Comparison of ENCODE assay signal across 1 cellular context in the genomic region with DNA sequence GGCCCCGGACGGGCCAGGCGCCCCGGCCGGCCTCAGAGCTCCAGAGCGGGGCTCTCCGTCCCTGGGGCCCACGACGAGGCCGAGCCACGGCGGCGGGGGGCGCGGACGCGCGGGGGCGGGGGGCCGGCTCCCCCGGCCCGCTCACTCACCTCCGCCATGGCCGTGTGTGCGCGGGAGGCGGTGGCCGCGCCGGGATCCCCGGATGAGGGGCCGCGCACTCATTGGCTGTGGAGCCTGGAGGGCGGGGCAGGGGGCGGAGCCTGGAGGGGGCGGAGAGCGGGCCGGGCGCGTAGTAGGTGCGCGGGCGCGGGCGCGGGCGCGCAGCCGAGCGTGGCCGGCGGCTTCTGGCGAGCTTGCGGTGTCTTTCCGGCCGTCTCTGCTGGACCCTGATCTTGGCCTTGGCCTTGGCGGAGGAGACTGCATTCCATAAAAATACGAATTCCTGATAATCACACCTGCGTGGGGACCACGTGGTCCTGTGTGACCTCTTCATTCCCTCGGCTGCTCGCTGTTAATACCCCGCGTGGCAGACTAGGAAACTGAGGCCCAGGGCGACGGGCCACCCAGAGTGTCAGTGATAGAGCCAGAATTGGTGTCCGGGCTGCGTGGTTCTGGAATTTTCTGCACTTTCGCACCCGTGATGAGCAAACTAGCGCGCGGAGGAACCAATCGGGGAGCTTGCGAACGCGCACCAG.
TF ChIP-seq lines count a peak whose summit lies in the region.

TSS of gene MIER2 (minus strand) at position 172 of the 695 bp plus-strand sequence. CDS start at position 158, 14 bp downstream.

TF ChIP-seq in WTC11, 78 proteins besides CTCF, POLR2A, EP300 and RAD21 (continued from another document):
- TF ChIP-seq ZNF281 (CRISPR knock-in tag; IDR thresholded peaks at IDR 0.05) (no peak), ZNF232 (CRISPR knock-in tag; IDR thresholded peaks at IDR 0.05) (no peak), SP1 (CRISPR knock-in tag; conservative IDR thresholded peaks at IDR 0.05) (peak; percentile 87), NFATC4 (CRISPR knock-in tag; IDR thresholded peaks at IDR 0.05) (0 out of 2 replicates have a peak, but pooled peaks have one; percentile 42), ATF3 (CRISPR knock-in tag; conservative IDR thresholded peaks at IDR 0.05) (no peak), FOXK1 (CRISPR knock-in tag; IDR thresholded peaks at IDR 0.05) (0 out of 2 replicates have a peak, but pooled peaks have one; percentile 22), ZNF138 (CRISPR knock-in tag; conservative IDR thresholded peaks at IDR 0.05) (no peak), ELF4 (CRISPR knock-in tag; IDR thresholded peaks at IDR 0.05; ENCODE audit: low read depth) (no peak), NFYB (CRISPR knock-in tag; conservative IDR thresholded peaks at IDR 0.05; ENCODE audit: low read depth) (peak; percentile 66), MYBL2 (CRISPR knock-in tag; IDR thresholded peaks at IDR 0.05) (no peak; the same call in 1 of the 2 replicates), GRHL2 (CRISPR knock-in tag; IDR thresholded peaks at IDR 0.05; ENCODE audit: insufficient replicate concordance, severe bottlenecking) (no peak), EMX1 (CRISPR knock-in tag; IDR thresholded peaks at IDR 0.05) (no peak), JUN (CRISPR knock-in tag; IDR thresholded peaks at IDR 0.05) (no peak), CREB1 (CRISPR knock-in tag; IDR thresholded peaks at IDR 0.05) (no peak), ZNF219 (CRISPR knock-in tag; IDR thresholded peaks at IDR 0.05; ENCODE audit: borderline replicate concordance) (no peak), ATF1 (CRISPR knock-in tag; IDR thresholded peaks at IDR 0.05) (no peak), FOXJ3 (CRISPR knock-in tag; IDR thresholded peaks at IDR 0.05; ENCODE audit: borderline replicate concordance) (no peak), FOXP1 (CRISPR knock-in tag; IDR thresholded peaks at IDR 0.05; ENCODE audit: borderline replicate concordance) (no peak), ZNF425 (CRISPR knock-in tag; conservative IDR thresholded peaks at IDR 0.05) (no peak), OVOL2 (CRISPR knock-in tag; IDR thresholded peaks at IDR 0.05; ENCODE audit: borderline replicate concordance) (no peak), IRF1 (CRISPR knock-in tag; IDR thresholded peaks at IDR 0.05) (no peak), ZNF532 (CRISPR knock-in tag; IDR thresholded peaks at IDR 0.05; ENCODE audit: borderline replicate concordance) (no peak), SOX15 (CRISPR knock-in tag; IDR thresholded peaks at IDR 0.05) (no peak), CBFB (CRISPR knock-in tag; IDR thresholded peaks at IDR 0.05; ENCODE audit: low read depth) (no peak)
- TF ChIP-seq, protein P1, sequence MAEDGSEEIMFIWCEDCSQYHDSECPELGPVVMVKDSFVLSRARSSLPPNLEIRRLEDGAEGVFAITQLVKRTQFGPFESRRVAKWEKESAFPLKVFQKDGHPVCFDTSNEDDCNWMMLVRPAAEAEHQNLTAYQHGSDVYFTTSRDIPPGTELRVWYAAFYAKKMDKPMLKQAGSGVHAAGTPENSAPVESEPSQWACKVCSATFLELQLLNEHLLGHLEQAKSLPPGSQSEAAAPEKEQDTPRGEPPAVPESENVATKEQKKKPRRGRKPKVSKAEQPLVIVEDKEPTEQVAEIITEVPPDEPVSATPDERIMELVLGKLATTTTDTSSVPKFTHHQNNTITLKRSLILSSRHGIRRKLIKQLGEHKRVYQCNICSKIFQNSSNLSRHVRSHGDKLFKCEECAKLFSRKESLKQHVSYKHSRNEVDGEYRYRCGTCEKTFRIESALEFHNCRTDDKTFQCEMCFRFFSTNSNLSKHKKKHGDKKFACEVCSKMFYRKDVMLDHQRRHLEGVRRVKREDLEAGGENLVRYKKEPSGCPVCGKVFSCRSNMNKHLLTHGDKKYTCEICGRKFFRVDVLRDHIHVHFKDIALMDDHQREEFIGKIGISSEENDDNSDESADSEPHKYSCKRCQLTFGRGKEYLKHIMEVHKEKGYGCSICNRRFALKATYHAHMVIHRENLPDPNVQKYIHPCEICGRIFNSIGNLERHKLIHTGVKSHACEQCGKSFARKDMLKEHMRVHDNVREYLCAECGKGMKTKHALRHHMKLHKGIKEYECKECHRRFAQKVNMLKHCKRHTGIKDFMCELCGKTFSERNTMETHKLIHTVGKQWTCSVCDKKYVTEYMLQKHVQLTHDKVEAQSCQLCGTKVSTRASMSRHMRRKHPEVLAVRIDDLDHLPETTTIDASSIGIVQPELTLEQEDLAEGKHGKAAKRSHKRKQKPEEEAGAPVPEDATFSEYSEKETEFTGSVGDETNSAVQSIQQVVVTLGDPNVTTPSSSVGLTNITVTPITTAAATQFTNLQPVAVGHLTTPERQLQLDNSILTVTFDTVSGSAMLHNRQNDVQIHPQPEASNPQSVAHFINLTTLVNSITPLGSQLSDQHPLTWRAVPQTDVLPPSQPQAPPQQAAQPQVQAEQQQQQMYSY (CRISPR knock-in tag; IDR thresholded peaks at IDR 0.05): no peak
- TF ChIP-seq, protein P2, sequence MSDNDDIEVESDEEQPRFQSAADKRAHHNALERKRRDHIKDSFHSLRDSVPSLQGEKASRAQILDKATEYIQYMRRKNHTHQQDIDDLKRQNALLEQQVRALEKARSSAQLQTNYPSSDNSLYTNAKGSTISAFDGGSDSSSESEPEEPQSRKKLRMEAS (CRISPR knock-in tag; IDR thresholded peaks at IDR 0.05): peak; percentile 89
- TF ChIP-seq, protein P3, sequence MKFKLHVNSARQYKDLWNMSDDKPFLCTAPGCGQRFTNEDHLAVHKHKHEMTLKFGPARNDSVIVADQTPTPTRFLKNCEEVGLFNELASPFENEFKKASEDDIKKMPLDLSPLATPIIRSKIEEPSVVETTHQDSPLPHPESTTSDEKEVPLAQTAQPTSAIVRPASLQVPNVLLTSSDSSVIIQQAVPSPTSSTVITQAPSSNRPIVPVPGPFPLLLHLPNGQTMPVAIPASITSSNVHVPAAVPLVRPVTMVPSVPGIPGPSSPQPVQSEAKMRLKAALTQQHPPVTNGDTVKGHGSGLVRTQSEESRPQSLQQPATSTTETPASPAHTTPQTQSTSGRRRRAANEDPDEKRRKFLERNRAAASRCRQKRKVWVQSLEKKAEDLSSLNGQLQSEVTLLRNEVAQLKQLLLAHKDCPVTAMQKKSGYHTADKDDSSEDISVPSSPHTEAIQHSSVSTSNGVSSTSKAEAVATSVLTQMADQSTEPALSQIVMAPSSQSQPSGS (CRISPR knock-in tag; IDR thresholded peaks at IDR 0.05; ENCODE audit: borderline replicate concordance, low read depth): no peak
- TF ChIP-seq, protein P4, sequence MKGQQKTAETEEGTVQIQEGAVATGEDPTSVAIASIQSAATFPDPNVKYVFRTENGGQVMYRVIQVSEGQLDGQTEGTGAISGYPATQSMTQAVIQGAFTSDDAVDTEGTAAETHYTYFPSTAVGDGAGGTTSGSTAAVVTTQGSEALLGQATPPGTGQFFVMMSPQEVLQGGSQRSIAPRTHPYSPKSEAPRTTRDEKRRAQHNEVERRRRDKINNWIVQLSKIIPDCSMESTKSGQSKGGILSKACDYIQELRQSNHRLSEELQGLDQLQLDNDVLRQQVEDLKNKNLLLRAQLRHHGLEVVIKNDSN (CRISPR knock-in tag; IDR thresholded peaks at IDR 0.05): peak; percentile 56
- TF ChIP-seq, protein P5, sequence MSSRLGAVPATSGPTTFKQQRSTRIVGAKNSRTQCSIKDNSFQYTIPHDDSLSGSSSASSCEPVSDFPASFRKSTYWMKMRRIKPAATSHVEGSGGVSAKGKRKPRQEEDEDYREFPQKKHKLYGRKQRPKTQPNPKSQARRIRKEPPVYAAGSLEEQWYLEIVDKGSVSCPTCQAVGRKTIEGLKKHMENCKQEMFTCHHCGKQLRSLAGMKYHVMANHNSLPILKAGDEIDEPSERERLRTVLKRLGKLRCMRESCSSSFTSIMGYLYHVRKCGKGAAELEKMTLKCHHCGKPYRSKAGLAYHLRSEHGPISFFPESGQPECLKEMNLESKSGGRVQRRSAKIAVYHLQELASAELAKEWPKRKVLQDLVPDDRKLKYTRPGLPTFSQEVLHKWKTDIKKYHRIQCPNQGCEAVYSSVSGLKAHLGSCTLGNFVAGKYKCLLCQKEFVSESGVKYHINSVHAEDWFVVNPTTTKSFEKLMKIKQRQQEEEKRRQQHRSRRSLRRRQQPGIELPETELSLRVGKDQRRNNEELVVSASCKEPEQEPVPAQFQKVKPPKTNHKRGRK (CRISPR knock-in tag; IDR thresholded peaks at IDR 0.05; ENCODE audit: borderline replicate concordance): no peak
